In the genomic region with DNA sequence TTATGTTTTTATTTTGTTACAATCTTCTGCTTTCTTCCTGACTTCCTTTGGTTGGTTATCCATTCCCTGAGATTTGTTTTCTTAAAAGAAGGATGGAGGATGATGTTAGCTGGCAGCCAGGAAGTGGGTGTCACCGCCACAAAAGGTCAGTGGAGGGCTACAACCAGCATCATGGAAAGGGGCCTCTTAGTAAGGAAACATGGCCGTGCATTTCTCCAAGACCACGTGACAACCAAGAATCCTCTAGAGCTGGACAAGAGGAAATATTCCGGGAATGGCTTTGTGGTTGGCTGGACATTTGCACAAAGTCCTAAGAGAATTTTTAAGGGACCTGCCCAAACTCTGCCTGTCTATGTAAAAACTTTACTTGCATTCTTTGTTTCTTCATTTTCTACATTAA, we compare ENCODE assay signal across 1 cellular context.
A peak's percentile ranks its signal among the peaks of the same experiment; 100 is the strongest.
TF ChIP-seq lines count a peak whose summit lies in the region.

No MANE protein-coding gene starts in this region.

TF ChIP-seq in IMR-90, 13 proteins besides CTCF, POLR2A, EP300 and RAD21 (continued from another document):
- TF ChIP-seq, protein P1, sequence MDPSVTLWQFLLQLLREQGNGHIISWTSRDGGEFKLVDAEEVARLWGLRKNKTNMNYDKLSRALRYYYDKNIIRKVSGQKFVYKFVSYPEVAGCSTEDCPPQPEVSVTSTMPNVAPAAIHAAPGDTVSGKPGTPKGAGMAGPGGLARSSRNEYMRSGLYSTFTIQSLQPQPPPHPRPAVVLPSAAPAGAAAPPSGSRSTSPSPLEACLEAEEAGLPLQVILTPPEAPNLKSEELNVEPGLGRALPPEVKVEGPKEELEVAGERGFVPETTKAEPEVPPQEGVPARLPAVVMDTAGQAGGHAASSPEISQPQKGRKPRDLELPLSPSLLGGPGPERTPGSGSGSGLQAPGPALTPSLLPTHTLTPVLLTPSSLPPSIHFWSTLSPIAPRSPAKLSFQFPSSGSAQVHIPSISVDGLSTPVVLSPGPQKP (IDR thresholded peaks at IDR 0.05; ENCODE audit: borderline replicate concordance, low read depth, low read length), result no peak
- no peak for TF ChIP-seq MAFK (IDR thresholded peaks at IDR 0.05; ENCODE audit: low read depth, low read length)
- no peak for TF ChIP-seq CHD1 (IDR thresholded peaks at IDR 0.05; ENCODE audit: low read depth, low read length)
- TF ChIP-seq, protein P2, sequence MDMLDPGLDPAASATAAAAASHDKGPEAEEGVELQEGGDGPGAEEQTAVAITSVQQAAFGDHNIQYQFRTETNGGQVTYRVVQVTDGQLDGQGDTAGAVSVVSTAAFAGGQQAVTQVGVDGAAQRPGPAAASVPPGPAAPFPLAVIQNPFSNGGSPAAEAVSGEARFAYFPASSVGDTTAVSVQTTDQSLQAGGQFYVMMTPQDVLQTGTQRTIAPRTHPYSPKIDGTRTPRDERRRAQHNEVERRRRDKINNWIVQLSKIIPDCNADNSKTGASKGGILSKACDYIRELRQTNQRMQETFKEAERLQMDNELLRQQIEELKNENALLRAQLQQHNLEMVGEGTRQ (IDR thresholded peaks at IDR 0.05; ENCODE audit: low read depth, low read length), result peak; percentile 81
- TF ChIP-seq BHLHE40 (IDR thresholded peaks at IDR 0.05; ENCODE audit: low read depth, low read length), result 0 out of 2 replicates have a peak, but pooled peaks have one; percentile 38
- TF ChIP-seq NFE2L2 (IDR thresholded peaks at IDR 0.05; ENCODE audit: low read depth, low read length), result no peak
